Comparison of ENCODE assay signal across 1 cellular context in genomic region chr6:151229401-151230276, GRCh38.
TF ChIP-seq lines count a peak whose summit lies in the region.

No MANE protein-coding gene starts in this region.

TF ChIP-seq in K562, 482 proteins besides CTCF, POLR2A, EP300 and RAD21 (continued from another document and continues in another):
- TF ChIP-seq GATA2 (CRISPR knock-in tag; IDR thresholded peaks at IDR 0.05) (peak; percentile 45), ZNF644 (tag; IDR thresholded peaks at IDR 0.05; ENCODE audit: low read depth) (no peak), SETDB1 (IDR thresholded peaks at IDR 0.05; ENCODE audit: low read length) (no peak), NCOR1 (IDR thresholded peaks at IDR 0.05) (peak; percentile 66), HIVEP1 (CRISPR knock-in tag; IDR thresholded peaks at IDR 0.05) (no peak), MGA (IDR thresholded peaks at IDR 0.05) (peak; percentile 61), ZNF398 (CRISPR knock-in tag; IDR thresholded peaks at IDR 0.05) (no peak), ATF6 (CRISPR knock-in tag; IDR thresholded peaks at IDR 0.05) (no peak), MYNN (IDR thresholded peaks at IDR 0.05) (no peak), MYNN (CRISPR knock-in tag; IDR thresholded peaks at IDR 0.05) (no peak), GTF2A2 (tag; IDR thresholded peaks at IDR 0.05) (no peak), PHF8 (IDR thresholded peaks at IDR 0.05; ENCODE audit: borderline replicate concordance, low read length) (peak; percentile 28; the same call in 1 of the 2 replicates), ZNF436 (CRISPR knock-in tag; IDR thresholded peaks at IDR 0.05) (no peak), BRF1 (IDR thresholded peaks at IDR 0.05; ENCODE audit: borderline replicate concordance, extremely low read depth, insufficient read length) (no peak), BRF2 (IDR thresholded peaks at IDR 0.05; ENCODE audit: borderline replicate concordance, insufficient read depth, insufficient read length) (no peak), DPF2 (IDR thresholded peaks at IDR 0.05) (peak; percentile 87), ZNF224 (CRISPR knock-in tag; IDR thresholded peaks at IDR 0.05) (no peak), ZNF551 (CRISPR knock-in tag; IDR thresholded peaks at IDR 0.05) (no peak), DACH1 (IDR thresholded peaks at IDR 0.05; ENCODE audit: partially characterized antibody) (peak; percentile 5), YBX1 (IDR thresholded peaks at IDR 0.05) (no peak), KLF6 (CRISPR knock-in tag; IDR thresholded peaks at IDR 0.05; ENCODE audit: borderline replicate concordance) (no peak), DLX4 (CRISPR knock-in tag; IDR thresholded peaks at IDR 0.05) (no peak), ZBTB11 (CRISPR knock-in tag; IDR thresholded peaks at IDR 0.05) (peak in 1 of 3 experiments; percentile 67; a peak in 2 of 6 replicates), ATF1 (CRISPR knock-in tag; IDR thresholded peaks at IDR 0.05) (no peak), ATF1 (tag; IDR thresholded peaks at IDR 0.05) (peak; percentile 69; the same call in 1 of the 2 replicates), NRF1 (conservative IDR thresholded peaks at IDR 0.05 in 1 of 2, IDR thresholded peaks at IDR 0.05 in 1 of 2) (peak; percentile 38; a peak in 3 of 4 replicates), RHOXF2B (CRISPR knock-in tag; conservative IDR thresholded peaks at IDR 0.05) (no peak), HDAC3 (IDR thresholded peaks at IDR 0.05; ENCODE audit: borderline replicate concordance, partially characterized antibody) (no peak), ZFP91 (CRISPR knock-in tag; IDR thresholded peaks at IDR 0.05) (no peak), PHF21A (IDR thresholded peaks at IDR 0.05; ENCODE audit: borderline replicate concordance, low read depth) (peak; percentile 59; the same call in 1 of the 2 replicates), PURB (CRISPR knock-in tag; IDR thresholded peaks at IDR 0.05; ENCODE audit: low read depth) (no peak), GATAD2A (IDR thresholded peaks at IDR 0.05) (0 out of 2 replicates have a peak, but pooled peaks have one; percentile 13), LEF1 (IDR thresholded peaks at IDR 0.05) (peak; percentile 94), HMGN3 (IDR thresholded peaks at IDR 0.05; ENCODE audit: borderline replicate concordance, extremely low read depth, insufficient read length, low read depth, low read length) (no peak), MEIS2 (IDR thresholded peaks at IDR 0.05; ENCODE audit: partially characterized antibody) (peak; percentile 95), ZNF561 (CRISPR knock-in tag; conservative IDR thresholded peaks at IDR 0.05) (no peak), ZNF766 (CRISPR knock-in tag; conservative IDR thresholded peaks at IDR 0.05) (no peak; the same call in none of the 2 replicates), STAG1 (CRISPR knock-in tag; IDR thresholded peaks at IDR 0.05; ENCODE audit: borderline replicate concordance) (no peak), NR2C1 (IDR thresholded peaks at IDR 0.05) (no peak), NR2C1 (tag; IDR thresholded peaks at IDR 0.05) (no peak), ZFPM2 (CRISPR knock-in tag; IDR thresholded peaks at IDR 0.05) (no peak), MIER1 (IDR thresholded peaks at IDR 0.05; ENCODE audit: low read depth) (no peak), ZNF232 (CRISPR knock-in tag; IDR thresholded peaks at IDR 0.05) (no peak), HMG20B (CRISPR knock-in tag; IDR thresholded peaks at IDR 0.05) (no peak)
